In genomic region chr2:205696541-205697441, GRCh38 we compare ENCODE assay signal across 11 cellular contexts. TPM values are rescaled to one million over a fixed set of nuclear protein-coding genes. Genes with fewer than 3 reads are reported as not detected.
DNase-seq lines count a peak whose midpoint lies in the region; ATAC-seq and TF ChIP-seq lines count a peak whose summit lies in the region.
"Had no signal": no experiment of that assay in that cellular context is flagged by ENCODE, and none has a peak within 500 bp of the region (broad histone marks: within the 10 kb centered on the region; RNA-seq: fewer than 3 reads in every experiment).

No MANE protein-coding gene starts in this region.

- H4K8ac ChIP-seq in trophoblast cell (ENCODE audit: low read depth, low read length) = no peak overlapping the region

- intact Hi-C loops in head of caudate nucleus (cut with DNase I) = no loop called here

- no peak overlapping the region for H3K4ac ChIP-seq in trophoblast cell (ENCODE audit: low read depth, low read length)

- no peaks in the 10 kb centered on the region for H3K9me3 ChIP-seq in trophoblast cell (ENCODE audit: insufficient read depth, low read depth, low read length)

- no peak overlapping the region for H3K14ac ChIP-seq in trophoblast cell (ENCODE audit: low read length)

- H2BK120ac ChIP-seq in trophoblast cell (ENCODE audit: insufficient read depth, low read length, poor library complexity) = no peak overlapping the region

- H3K4me1 ChIP-seq in trophoblast cell (ENCODE audit: control insufficient read depth in 1 of 2, insufficient read depth in 2 of 2, low read length in 2 of 2) = peaks cover 25 to 40% of the 10 kb centered on the region in 2 experiments
- H3K4me1 ChIP-seq: parathyroid adenoma had no signal

- H4K91ac ChIP-seq in trophoblast cell (ENCODE audit: low read depth, low read length) = peak overlapping the region; percentile 7

- no peak overlapping the region for H3K9ac ChIP-seq in trophoblast cell (ENCODE audit: low read length)
- H3K9ac ChIP-seq: parathyroid adenoma had no signal

- H3K79me2 ChIP-seq in trophoblast cell (ENCODE audit: control insufficient read depth, insufficient read depth, low read length, poor library complexity) = no peaks in the 10 kb centered on the region
- H3K79me2 ChIP-seq: parathyroid adenoma had no signal

- H3K79me1 ChIP-seq in trophoblast cell (ENCODE audit: low read length) = peaks cover 8% of the 10 kb centered on the region

- no peak overlapping the region for H2AFZ ChIP-seq in trophoblast cell (ENCODE audit: insufficient read depth, low read length, poor library complexity)
- H2AFZ ChIP-seq: parathyroid adenoma had no signal

- H3K4me2 ChIP-seq in trophoblast cell (ENCODE audit: low read length) = no peak overlapping the region

- no peak overlapping the region for H2AK5ac ChIP-seq in trophoblast cell (ENCODE audit: low read length)

- H3K27ac ChIP-seq in trophoblast cell (ENCODE audit: low read depth, low read length) = peak overlapping the region; percentile 39
- H3K27ac ChIP-seq: parathyroid adenoma had no signal

- no peak overlapping the region for H2BK5ac ChIP-seq in trophoblast cell (ENCODE audit: low read depth, low read length, poor library complexity)

- no peaks in the 10 kb centered on the region for H3K27me3 ChIP-seq in trophoblast cell (ENCODE audit: insufficient read depth, low read length)

- no peak overlapping the region for H3K23ac ChIP-seq in trophoblast cell (ENCODE audit: low read length)

- ATAC-seq in SK-N-SH treated with all-trans-retinoic acid at 6 μM for 48 hours = peak; percentile 63
- ATAC-seq: T-helper 17 cell had no signal

- DNase-seq in ELF-1 (ENCODE audit: low read depth, low spot score) = peak; percentile 78
- peak in 40 of 42 donors; percentile 52 to 90 (median 74) for DNase-seq in head of caudate nucleus
- DNase-seq in trophoblast cell = peak; percentile 66
- DNase-seq in GF-D8 (lab: John Stamatoyannopoulos, UW) = no peak
- no peak for DNase-seq in stimulated activated CD8-positive, alpha-beta memory T cell treated with anti-CD3 and anti-CD28 coated beads, Interleukin-4, amount 100 ng/mL, for 48 hours
- DNase-seq in epidermal melanocyte (ENCODE audit: insufficient read length, low spot score) = no peak
- no peak for DNase-seq in stimulated activated CD4-positive, alpha-beta T cell treated with anti-CD3 and anti-CD28 coated beads, Interleukin-12 subunit alpha, Interleukin-12 subunit beta, amount 100 ng/mL, for 4 hours
- DNase-seq: NCI-H1694, T-helper 17 cell had no signal

- peaks cover 1 to 2% of the 10 kb centered on the region in 2 experiments for H3K36me3 ChIP-seq in trophoblast cell (ENCODE audit: control insufficient read depth in 1 of 2, insufficient read depth in 2 of 2, low read length in 2 of 2)

- H3K18ac ChIP-seq in trophoblast cell (ENCODE audit: low read length) = no peak overlapping the region

- peak overlapping the region; percentile 42 for H2BK12ac ChIP-seq in trophoblast cell (ENCODE audit: low read length)

- H3K4me3 ChIP-seq in trophoblast cell (ENCODE audit: low read depth, low read length) = no peak overlapping the region

- no CpG with 5 or more reads among the region's 10 CpGs for WGBS in trophoblast cell (ENCODE audit: extremely low coverage, insufficient coverage, insufficient read length)

- no peak overlapping the region for H4K12ac ChIP-seq in trophoblast cell (ENCODE audit: low read depth, low read length)

TF ChIP-seq in SK-N-SH treated with all-trans-retinoic acid at 6 μM for 48 hours, 23 proteins besides CTCF, POLR2A, EP300 and RAD21:
- TF ChIP-seq OSR1 (CRISPR knock-in tag; IDR thresholded peaks at IDR 0.05) = no peak
- no peak for TF ChIP-seq ZNF8 (CRISPR knock-in tag; IDR thresholded peaks at IDR 0.05)
- TF ChIP-seq CSDC2 (CRISPR knock-in tag; IDR thresholded peaks at IDR 0.05) = no peak
- peak; percentile 82 for TF ChIP-seq ZNF70 (CRISPR knock-in tag; IDR thresholded peaks at IDR 0.05)
- TF ChIP-seq PATZ1 (CRISPR knock-in tag; IDR thresholded peaks at IDR 0.05; ENCODE audit: borderline replicate concordance) = peak; percentile 45; the same call in 1 of the 2 replicates
- no peak for TF ChIP-seq ZFP30 (CRISPR knock-in tag; IDR thresholded peaks at IDR 0.05)
- no peak for TF ChIP-seq CREB5 (CRISPR knock-in tag; IDR thresholded peaks at IDR 0.05; ENCODE audit: low read depth)
- TF ChIP-seq ZC3H10 (CRISPR knock-in tag; IDR thresholded peaks at IDR 0.05) = no peak
- TF ChIP-seq CSRNP3 (CRISPR knock-in tag; IDR thresholded peaks at IDR 0.05) = no peak
- TF ChIP-seq BACH2 (CRISPR knock-in tag; IDR thresholded peaks at IDR 0.05; ENCODE audit: borderline replicate concordance) = no peak

RNA-seq across cellular contexts. Expression of gene NRP2, which starts 14.5 kb away (rescaled TPM):
- 51.2 and 55.2 TPM in 2 replicates for polyA plus RNA-seq in trophoblast cell (2013)

Comparison
In these comparisons a context has a peak if more than half of its experiments do, and no peak if none do; other contexts are left out.
1. DNase-seq: peak in ELF-1 (single experiment), head of caudate nucleus (40 of 42) and trophoblast cell (2 of 2); none in GF-D8 (single experiment), stimulated activated CD8-positive, alpha-beta memory T cell treated with anti-CD3 and anti-CD28 coated beads, Interleukin-4, amount 100 ng/mL, for 48 hours (single experiment), epidermal melanocyte (single experiment) and stimulated activated CD4-positive, alpha-beta T cell treated with anti-CD3 and anti-CD28 coated beads, Interleukin-12 subunit alpha, Interleukin-12 subunit beta, amount 100 ng/mL, for 4 hours (single experiment).